ENCODE assay signal across 8 cellular contexts in genomic region chr18:11981633-11982366, GRCh38. TPM values are rescaled to one million over a fixed set of nuclear protein-coding genes. Genes with fewer than 3 reads are reported as not detected.
DNase-seq lines count a peak whose midpoint lies in the region; ATAC-seq and TF ChIP-seq lines count a peak whose summit lies in the region.

No MANE protein-coding gene starts in this region.

- CTCF ChIA-PET in SK-N-SH (lab: Yijun Ruan, JAX): interaction anchor here (0.9 to 1.4 kb wide), 3 partner anchors 13 to 57 kb away, joined by 3 to 7 read pairs (median 5); no protein-coding TSS in a partner anchor

- peak overlapping the region; percentile 84 to 98 (median 96) for H3K4me2 ChIP-seq in BLaER1 treated with 17β-estradiol and CSF1 and Interleukin-3, amounts not matched to agents 10 nM and 100 nM
- peak overlapping the region; percentile 96 for H3K4me2 ChIP-seq in SK-N-SH

- H3K4me3 Mint-ChIP-seq in stimulated activated naive B cell treated with anti-CD40 and anti-IgM and Interleukin-4, amounts not matched to agents 10 μg/mL and 1 μg/mL and 100 μg/mL, for 72 hours: peak overlapping the region; percentile 87 to 88

- POLR2A ChIA-PET in SK-N-SH (lab: Yijun Ruan, JAX): interaction anchor here (0.5 kb wide), 1 partner anchor 66 kb away, joined by 3 read pairs; no protein-coding TSS in a partner anchor

- H3K9me2 ChIP-seq in SK-N-SH: no peaks in the 10 kb centered on the region

- peak overlapping the region; percentile 76 to 97 (median 93) for H3K9ac ChIP-seq in BLaER1 treated with 17β-estradiol and CSF1 and Interleukin-3, amounts not matched to agents 10 nM and 100 nM
- no peak overlapping the region for H3K9ac ChIP-seq in SK-N-SH

- peak overlapping the region in 10 of 11 experiments; percentile 56 to 93 (median 92); a peak in 21 of 22 replicates for H3K27ac ChIP-seq in BLaER1 treated with 17β-estradiol and CSF1 and Interleukin-3, amounts not matched to agents 10 nM and 100 nM
- H3K27ac ChIP-seq in SK-N-SH (ENCODE audit: low read depth in 2 of 2, low read length in 1 of 2): no peak overlapping the region

- H3K4me1 Mint-ChIP-seq in stimulated activated naive B cell treated with anti-CD40 and anti-IgM and Interleukin-4, amounts not matched to agents 10 μg/mL and 1 μg/mL and 100 μg/mL, for 72 hours: peaks cover 11 to 25% of the 10 kb centered on the region in 2 donors

- H3K4me3 ChIP-seq in BLaER1 treated with 17β-estradiol and CSF1 and Interleukin-3, amounts not matched to agents 10 nM and 100 nM: peak overlapping the region; percentile 77 to 97 (median 92)
- H3K4me3 ChIP-seq in SK-N-SH (ENCODE audit: low read depth in 2 of 2, low read length in 1 of 2): peak overlapping the region; percentile 39 to 46
- H3K4me3 ChIP-seq in choroid plexus epithelial cell (ENCODE audit: low read depth, low read length): peak overlapping the region; percentile 66
- peak overlapping the region; percentile 76 for H3K4me3 ChIP-seq in lower leg skin (ENCODE audit: low read depth, poor library complexity, severe bottlenecking)

- no peak for TF ChIP-seq CTCF in SK-N-SH (IDR thresholded peaks at IDR 0.05)
- no peak for TF ChIP-seq CTCF in choroid plexus epithelial cell (conservative IDR thresholded peaks at IDR 0.05; ENCODE audit: low read depth, low read length)
- TF ChIP-seq CTCF in lower leg skin (IDR thresholded peaks at IDR 0.05): no peak

- H2AFZ ChIP-seq in SK-N-SH (ENCODE audit: low read depth): no peak overlapping the region

- H3K27me3 Mint-ChIP-seq in stimulated activated naive B cell treated with anti-CD40 and anti-IgM and Interleukin-4, amounts not matched to agents 10 μg/mL and 1 μg/mL and 100 μg/mL, for 72 hours: no peaks in the 10 kb centered on the region

- TF ChIP-seq POLR2A in lower leg skin (IDR thresholded peaks at IDR 0.05): no peak

- no peaks in the 10 kb centered on the region for H3K36me3 Mint-ChIP-seq in stimulated activated naive B cell treated with anti-CD40 and anti-IgM and Interleukin-4, amounts not matched to agents 10 μg/mL and 1 μg/mL and 100 μg/mL, for 72 hours

- no peaks in the 10 kb centered on the region for H3K27me3 ChIP-seq in BLaER1 treated with 17β-estradiol and CSF1 and Interleukin-3, amounts not matched to agents 10 nM and 100 nM
- peaks cover 66% of the 10 kb centered on the region for H3K27me3 ChIP-seq in SK-N-SH (ENCODE audit: insufficient read depth)

- H4K20me1 ChIP-seq in BLaER1 treated with 17β-estradiol and CSF1 and Interleukin-3, amounts not matched to agents 10 nM and 100 nM: peaks cover 0 to 11% (median 0%) of the 10 kb centered on the region in 11 experiments; a peak in 3 of 22 replicates
- no peaks in the 10 kb centered on the region for H4K20me1 ChIP-seq in SK-N-SH (ENCODE audit: insufficient read depth)

- no peaks in the 10 kb centered on the region for H3F3A ChIP-seq in SK-N-SH (replicated peaks; ENCODE audit: insufficient read depth)

- WGBS in SK-N-SH (ENCODE audit: low lambda C conversion rate): 2% methylated on average over 41 of the region's 62 CpGs
- WGBS in lower leg skin, 2 donors: 0 to 1% methylated on average over 26 to 51 of the region's 62 CpGs

- H3K27ac Mint-ChIP-seq in stimulated activated naive B cell treated with anti-CD40 and anti-IgM and Interleukin-4, amounts not matched to agents 10 μg/mL and 1 μg/mL and 100 μg/mL, for 72 hours: peak overlapping the region; percentile 75

- no peaks in the 10 kb centered on the region for H3K9me3 Mint-ChIP-seq in stimulated activated naive B cell treated with anti-CD40 and anti-IgM and Interleukin-4, amounts not matched to agents 10 μg/mL and 1 μg/mL and 100 μg/mL, for 72 hours

- intact Hi-C loops in lower leg skin (cut with DNase I; ENCODE audit: low total_unique reads): loop anchor here (5.0 kb wide), 1 partner anchor 34 kb away; no protein-coding TSS in a partner anchor

- no peak for TF ChIP-seq RAD21 in SK-N-SH (IDR thresholded peaks at IDR 0.05; ENCODE audit: low read length)

- no peaks in the 10 kb centered on the region for H3K79me2 ChIP-seq in SK-N-SH (ENCODE audit: insufficient read depth)

- H3K9me3 ChIP-seq in BLaER1 treated with 17β-estradiol and CSF1 and Interleukin-3, amounts not matched to agents 10 nM and 100 nM (replicated peaks in 1 of 11): 0 out of 22 replicates have a peak, but pooled peaks cover 0 to 4% (median 0%) of the 10 kb centered on the region in 11 experiments
- H3K9me3 ChIP-seq in SK-N-SH: no peaks in the 10 kb centered on the region

- DNase-seq in SK-N-SH: no peak
- DNase-seq in choroid plexus epithelial cell (ENCODE audit: low read depth): peak; percentile 16
- peak; percentile 48 to 92 for DNase-seq in lower leg skin (ENCODE audit: low spot score in 2 of 2)
- DNase-seq in stimulated activated naive B cell treated with anti-CD40 and anti-IgM and Interleukin-4, amounts not matched to agents 10 μg/mL and 1 μg/mL and 100 μg/mL, for 72 hours: peak; percentile 7
- no peak for DNase-seq in NCI-H2107 treated with DMSO at 0.1 percent for 48 hours (lab: John Stamatoyannopoulos, UW; ENCODE audit: unreplicated experiment)

- peaks cover 0 to 22% (median 0%) of the 10 kb centered on the region in 11 experiments; a peak in 7 of 22 replicates for H3K36me3 ChIP-seq in BLaER1 treated with 17β-estradiol and CSF1 and Interleukin-3, amounts not matched to agents 10 nM and 100 nM
- no peaks in the 10 kb centered on the region for H3K36me3 ChIP-seq in SK-N-SH (replicated peaks in 1 of 2; ENCODE audit: control insufficient read depth in 1 of 2, insufficient read depth in 2 of 2, low read length in 1 of 2)

- peak; percentile 24 for ATAC-seq in GM19328 (IDR thresholded peaks at IDR 0.05; ENCODE audit: unreplicated experiment)
- peak; percentile 18 for ATAC-seq in HG03354 (IDR thresholded peaks at IDR 0.05; ENCODE audit: poor library complexity, severe bottlenecking, unreplicated experiment)
- ATAC-seq in stimulated activated naive B cell treated with anti-CD40 and anti-IgM and Interleukin-4, amounts not matched to agents 10 μg/mL and 1 μg/mL and 100 μg/mL, for 72 hours (replicated peaks): peak; percentile 15 to 17

- H3K4me1 ChIP-seq in BLaER1 treated with 17β-estradiol and CSF1 and Interleukin-3, amounts not matched to agents 10 nM and 100 nM: peaks cover 43 to 77% (median 53%) of the 10 kb centered on the region in 10 experiments
- peaks cover 0 to 7% of the 10 kb centered on the region in 2 experiments; a peak in 1 of 4 replicates for H3K4me1 ChIP-seq in SK-N-SH (ENCODE audit: control insufficient read depth in 1 of 2, insufficient read depth in 2 of 2, low read depth in 1 of 2, low read length in 1 of 2)

- no peak for TF ChIP-seq EP300 in SK-N-SH (IDR thresholded peaks at IDR 0.05; ENCODE audit: borderline replicate concordance in 1 of 2, low read depth in 1 of 2, low read length in 1 of 2)

TF ChIP-seq in SK-N-SH, 30 proteins besides CTCF, POLR2A, EP300 and RAD21:
- TF ChIP-seq, protein P1, sequence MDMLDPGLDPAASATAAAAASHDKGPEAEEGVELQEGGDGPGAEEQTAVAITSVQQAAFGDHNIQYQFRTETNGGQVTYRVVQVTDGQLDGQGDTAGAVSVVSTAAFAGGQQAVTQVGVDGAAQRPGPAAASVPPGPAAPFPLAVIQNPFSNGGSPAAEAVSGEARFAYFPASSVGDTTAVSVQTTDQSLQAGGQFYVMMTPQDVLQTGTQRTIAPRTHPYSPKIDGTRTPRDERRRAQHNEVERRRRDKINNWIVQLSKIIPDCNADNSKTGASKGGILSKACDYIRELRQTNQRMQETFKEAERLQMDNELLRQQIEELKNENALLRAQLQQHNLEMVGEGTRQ (IDR thresholded peaks at IDR 0.05; ENCODE audit: borderline replicate concordance, low read depth, low read length): no peak
- TF ChIP-seq, protein P2, sequence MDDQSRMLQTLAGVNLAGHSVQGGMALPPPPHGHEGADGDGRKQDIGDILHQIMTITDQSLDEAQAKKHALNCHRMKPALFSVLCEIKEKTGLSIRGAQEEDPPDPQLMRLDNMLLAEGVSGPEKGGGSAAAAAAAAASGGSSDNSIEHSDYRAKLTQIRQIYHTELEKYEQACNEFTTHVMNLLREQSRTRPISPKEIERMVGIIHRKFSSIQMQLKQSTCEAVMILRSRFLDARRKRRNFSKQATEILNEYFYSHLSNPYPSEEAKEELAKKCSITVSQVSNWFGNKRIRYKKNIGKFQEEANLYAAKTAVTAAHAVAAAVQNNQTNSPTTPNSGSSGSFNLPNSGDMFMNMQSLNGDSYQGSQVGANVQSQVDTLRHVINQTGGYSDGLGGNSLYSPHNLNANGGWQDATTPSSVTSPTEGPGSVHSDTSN (IDR thresholded peaks at IDR 0.05): no peak
- TF ChIP-seq MAX (IDR thresholded peaks at IDR 0.05; ENCODE audit: low read depth) (no peak), MXI1 (IDR thresholded peaks at IDR 0.05; ENCODE audit: low read depth, low read length) (no peak), YY1 (IDR thresholded peaks at IDR 0.05; ENCODE audit: low read depth) (no peak), MEF2A (IDR thresholded peaks at IDR 0.05; ENCODE audit: borderline replicate concordance, low read depth) (no peak), EZH2phosphoT487 (IDR thresholded peaks at IDR 0.05; ENCODE audit: borderline replicate concordance, low read depth) (no peak; the same call in 1 of the 2 replicates), TCF12 (IDR thresholded peaks at IDR 0.05) (no peak)

RNA-seq across cellular contexts. Expression of gene IMPA2, which starts 0.5 kb away (rescaled TPM):
- polyA plus RNA-seq in SK-N-SH (2012; rRNA removed): 0.18 TPM in 1 of 2 replicates, not detected in the other
- 0.07 and 0.13 TPM in 2 replicates for polyA plus RNA-seq in SK-N-SH (2012; cell fraction: cytosol; rRNA removed)
- polyA plus RNA-seq in SK-N-SH (2012; cell fraction: nucleus; rRNA removed): 0.11 and 0.34 TPM in 2 replicates
- total RNA-seq in lower leg skin: 100 to 1,000 TPM; 227 to 572 (median 354) TPM

Comparison
In these comparisons a context has a peak if more than half of its experiments do, and no peak if none do; other contexts are left out.
1. H3K27ac ChIP-seq: peak in BLaER1 treated with 17β-estradiol and CSF1 and Interleukin-3, amounts not matched to agents 10 nM and 100 nM (10 of 11); none in SK-N-SH (0 of 2).
2. DNase-seq: peak in choroid plexus epithelial cell (single experiment), lower leg skin (2 of 2) and stimulated activated naive B cell treated with anti-CD40 and anti-IgM and Interleukin-4, amounts not matched to agents 10 μg/mL and 1 μg/mL and 100 μg/mL, for 72 hours (single experiment); none in SK-N-SH (single experiment) and NCI-H2107 treated with DMSO at 0.1 percent for 48 hours (single experiment).
3. Peak in every context shown above with its lines, with median percentiles within 50 percentile points of each other: H3K4me3 ChIP-seq and ATAC-seq.